In genomic region chr2:237916296-237916695, GRCh38 we compare ENCODE assay signal across 15 cellular contexts. TPM values are rescaled to one million over a fixed set of nuclear protein-coding genes. Genes with fewer than 3 reads are reported as not detected.
DNase-seq lines count a peak whose midpoint lies in the region; ATAC-seq and TF ChIP-seq lines count a peak whose summit lies in the region.
"Had no signal": no experiment of that assay in that cellular context is flagged by ENCODE, and none has a peak within 500 bp of the region (broad histone marks: within the 10 kb centered on the region; RNA-seq: fewer than 3 reads in every experiment).

No MANE protein-coding gene starts in this region.

- no peak for TF ChIP-seq POLR2A in spleen (IDR thresholded peaks at IDR 0.05)

- no peaks in the 10 kb centered on the region for H3K9me3 ChIP-seq in ascending aorta
- peaks cover 4% of the 10 kb centered on the region for H3K9me3 ChIP-seq in trophoblast cell (ENCODE audit: insufficient read depth, low read depth, low read length)
- no peaks in the 10 kb centered on the region for H3K9me3 ChIP-seq in spleen
- no peaks in the 10 kb centered on the region for H3K9me3 ChIP-seq in left ventricle myocardium inferior (replicated peaks)
- H3K9me3 ChIP-seq: A549 had no signal

- H3K4me3 ChIP-seq in ascending aorta, result no peak overlapping the region
- no peak overlapping the region for H3K4me3 ChIP-seq in trophoblast cell (ENCODE audit: low read depth, low read length)
- H3K4me3 ChIP-seq in spleen, result no peak overlapping the region
- no peak overlapping the region for H3K4me3 ChIP-seq in left ventricle myocardium inferior
- H3K4me3 ChIP-seq: A549 had no signal

- no peak overlapping the region for H3K4ac ChIP-seq in trophoblast cell (ENCODE audit: low read depth, low read length)

- no peak overlapping the region for H3K4me2 ChIP-seq in trophoblast cell (ENCODE audit: low read length)
- H3K4me2 ChIP-seq: A549 had no signal

- no peak overlapping the region for H3K9ac ChIP-seq in trophoblast cell (ENCODE audit: low read length)

- H4K8ac ChIP-seq in trophoblast cell (ENCODE audit: low read depth, low read length), result no peak overlapping the region

- peak overlapping the region; percentile 57 to 83 for H3K27ac Mint-ChIP-seq in effector memory CD8-positive, alpha-beta T cell
- H3K27ac Mint-ChIP-seq: HFFc6 had no signal

- no peak overlapping the region for H2BK5ac ChIP-seq in trophoblast cell (ENCODE audit: low read depth, low read length, poor library complexity)

- H2AK5ac ChIP-seq in trophoblast cell (ENCODE audit: low read length), result no peak overlapping the region

- peaks cover 19 to 35% of the 10 kb centered on the region in 2 donors for H3K36me3 ChIP-seq in ascending aorta
- no peaks in the 10 kb centered on the region for H3K36me3 ChIP-seq in trophoblast cell (ENCODE audit: control insufficient read depth in 1 of 2, insufficient read depth in 2 of 2, low read length in 2 of 2)
- H3K36me3 ChIP-seq in spleen, result no peaks in the 10 kb centered on the region
- H3K36me3 ChIP-seq in left ventricle myocardium inferior, result no peaks in the 10 kb centered on the region

- no peak overlapping the region for H3K18ac ChIP-seq in trophoblast cell (ENCODE audit: low read length)

- DNase-seq in ascending aorta (ENCODE audit: low spot score in 2 of 2), result no peak
- no peak for DNase-seq in effector memory CD8-positive, alpha-beta T cell
- no peak for DNase-seq in trophoblast cell
- peak; percentile 58 for DNase-seq in spleen
- no peak for DNase-seq in CD1c-positive myeloid dendritic cell (ENCODE audit: extremely low spot score)
- DNase-seq in pons (ENCODE audit: low spot score), result no peak
- no peak for DNase-seq in left ventricle myocardium inferior
- DNase-seq: CD4-positive, CD25-positive, alpha-beta regulatory T cell; DMS53; GF-D8; HCEC 1CT; HFFc6 had no signal

- H3K14ac ChIP-seq in trophoblast cell (ENCODE audit: low read length), result no peak overlapping the region

- no peaks in the 10 kb centered on the region for H3K79me1 ChIP-seq in trophoblast cell (ENCODE audit: low read length)

- peaks cover 4 to 17% of the 10 kb centered on the region in 2 donors for H3K4me1 ChIP-seq in ascending aorta
- peaks cover 0 to 2% of the 10 kb centered on the region in 2 experiments for H3K4me1 ChIP-seq in trophoblast cell (ENCODE audit: control insufficient read depth in 1 of 2, insufficient read depth in 2 of 2, low read length in 2 of 2)
- H3K4me1 ChIP-seq in spleen, result peaks cover 0 to 7% (median 0%) of the 10 kb centered on the region in 6 donors
- peaks cover 10% of the 10 kb centered on the region for H3K4me1 ChIP-seq in left ventricle myocardium inferior
- H3K4me1 ChIP-seq: A549 had no signal

- intact Hi-C loops in ascending aorta (cut with DNase I) (no loop called here), spleen (cut with DNase I; ENCODE audit: low total_unique reads) (no loop called here), left ventricle myocardium inferior (cut with micrococcal nuclease) (no loop called here)

- no peaks in the 10 kb centered on the region for H3K36me3 Mint-ChIP-seq in effector memory CD8-positive, alpha-beta T cell (ENCODE audit: insufficient read depth)
- H3K36me3 Mint-ChIP-seq: CD4-positive, CD25-positive, alpha-beta regulatory T cell had no signal

- ATAC-seq in effector memory CD8-positive, alpha-beta T cell (replicated peaks), result no peak
- ATAC-seq: A549 had no signal

- H3K9me3 Mint-ChIP-seq in effector memory CD8-positive, alpha-beta T cell, result no peaks in the 10 kb centered on the region
- H3K9me3 Mint-ChIP-seq: CD4-positive, CD25-positive, alpha-beta regulatory T cell; HFFc6 had no signal

- H2AFZ ChIP-seq in trophoblast cell (ENCODE audit: insufficient read depth, low read length, poor library complexity), result no peak overlapping the region

- TF ChIP-seq CTCF in ascending aorta (IDR thresholded peaks at IDR 0.05), result no peak
- TF ChIP-seq CTCF in spleen (IDR thresholded peaks at IDR 0.05 in 8 of 11, conservative IDR thresholded peaks at IDR 0.05 in 3 of 11), result no peak
- TF ChIP-seq CTCF in left ventricle myocardium inferior (IDR thresholded peaks at IDR 0.05; ENCODE audit: borderline replicate concordance), result no peak

- no peaks in the 10 kb centered on the region for H3K27me3 ChIP-seq in ascending aorta
- H3K27me3 ChIP-seq in trophoblast cell (ENCODE audit: insufficient read depth, low read length), result no peaks in the 10 kb centered on the region
- H3K27me3 ChIP-seq in spleen (replicated peaks in 1 of 7), result no peaks in the 10 kb centered on the region
- H3K27me3 ChIP-seq in left ventricle myocardium inferior (ENCODE audit: low read depth), result no peaks in the 10 kb centered on the region

- no peak overlapping the region for H3K23ac ChIP-seq in trophoblast cell (ENCODE audit: low read length)

- no peak overlapping the region for H2BK12ac ChIP-seq in trophoblast cell (ENCODE audit: low read length)

- H2BK120ac ChIP-seq in trophoblast cell (ENCODE audit: insufficient read depth, low read length, poor library complexity), result peak overlapping the region; percentile 2

- H3K79me2 ChIP-seq in trophoblast cell (ENCODE audit: control insufficient read depth, insufficient read depth, low read length, poor library complexity), result no peaks in the 10 kb centered on the region

- H3K4me1 Mint-ChIP-seq in effector memory CD8-positive, alpha-beta T cell (ENCODE audit: low read depth in 2 of 2), result peaks cover 0 to 4% of the 10 kb centered on the region in 2 donors

- no peak overlapping the region for H4K12ac ChIP-seq in trophoblast cell (ENCODE audit: low read depth, low read length)

- H3K27ac ChIP-seq in ascending aorta, result peak overlapping the region; percentile 91 to 94
- no peak overlapping the region for H3K27ac ChIP-seq in trophoblast cell (ENCODE audit: low read depth, low read length)
- no peak overlapping the region for H3K27ac ChIP-seq in spleen
- no peak overlapping the region for H3K27ac ChIP-seq in left ventricle myocardium inferior (replicated peaks)
- H3K27ac ChIP-seq: A549 had no signal

- WGBS in trophoblast cell (ENCODE audit: extremely low coverage, insufficient coverage, insufficient read length), result no CpG with 5 or more reads among the region's 13 CpGs
- WGBS in spleen, 5 donors, result 94 to 97% (median 96%) methylated on average over 13 of the region's 13 CpGs

- no peak overlapping the region for H4K91ac ChIP-seq in trophoblast cell (ENCODE audit: low read depth, low read length)

- peaks cover 0 to 7% of the 10 kb centered on the region in 2 donors for H3K27me3 Mint-ChIP-seq in effector memory CD8-positive, alpha-beta T cell
- H3K27me3 Mint-ChIP-seq: CD4-positive, CD25-positive, alpha-beta regulatory T cell had no signal

- no peak overlapping the region for H3K4me3 Mint-ChIP-seq in effector memory CD8-positive, alpha-beta T cell
- H3K4me3 Mint-ChIP-seq: CD4-positive, CD25-positive, alpha-beta regulatory T cell; HFFc6 had no signal

RNA-seq across cellular contexts. Expression of gene UBE2F, which starts 50.5 kb away (rescaled TPM):
- total RNA-seq in ascending aorta (50.7 TPM), spleen (10 to 100 TPM; 32.1 to 73.9 (median 48.9) TPM), left ventricle myocardium inferior (63.5 TPM)
- 37.2 and 37.5 TPM in 2 replicates for polyA plus RNA-seq in trophoblast cell (2013)
- 10 to 100 TPM; 34.3 to 49.3 (median 46.0) TPM for polyA plus RNA-seq in spleen

RNA-seq across cellular contexts. Expression of gene RAMP1, which starts 56.9 kb away (rescaled TPM):
- 191 TPM for total RNA-seq in ascending aorta
- 17.4 and 19.0 TPM in 2 replicates for polyA plus RNA-seq in trophoblast cell (2013)
- total RNA-seq in spleen, result 10 to 100 TPM in 2 of 7 donors, 1 to 10 TPM in 5; 4.5 to 11.0 (median 8.2) TPM
- 10 to 100 TPM; 19.6 to 44.5 (median 24.5) TPM for polyA plus RNA-seq in spleen
- 168 TPM for total RNA-seq in left ventricle myocardium inferior
- total RNA-seq: CD4-positive, CD25-positive, alpha-beta regulatory T cell; H4; HT1080 had no signal
- polyA plus RNA-seq: A549 had no signal

Comparison
In these comparisons a context has a peak if more than half of its experiments do, and no peak if none do; other contexts are left out.
1. H3K27ac ChIP-seq: peak in ascending aorta (2 of 2); none in trophoblast cell (single experiment), spleen (0 of 8) and left ventricle myocardium inferior (single experiment).
2. RNA of gene RAMP1, which starts 56.9 kb away (total RNA-seq): 191 TPM in ascending aorta (single experiment) and 168 TPM in left ventricle myocardium inferior (single experiment); 4.5 to 11.0 TPM in spleen; every median in the first group is over 10 times any median in the second.